9 cellular contexts compared by ENCODE assay signal in the genomic region with DNA sequence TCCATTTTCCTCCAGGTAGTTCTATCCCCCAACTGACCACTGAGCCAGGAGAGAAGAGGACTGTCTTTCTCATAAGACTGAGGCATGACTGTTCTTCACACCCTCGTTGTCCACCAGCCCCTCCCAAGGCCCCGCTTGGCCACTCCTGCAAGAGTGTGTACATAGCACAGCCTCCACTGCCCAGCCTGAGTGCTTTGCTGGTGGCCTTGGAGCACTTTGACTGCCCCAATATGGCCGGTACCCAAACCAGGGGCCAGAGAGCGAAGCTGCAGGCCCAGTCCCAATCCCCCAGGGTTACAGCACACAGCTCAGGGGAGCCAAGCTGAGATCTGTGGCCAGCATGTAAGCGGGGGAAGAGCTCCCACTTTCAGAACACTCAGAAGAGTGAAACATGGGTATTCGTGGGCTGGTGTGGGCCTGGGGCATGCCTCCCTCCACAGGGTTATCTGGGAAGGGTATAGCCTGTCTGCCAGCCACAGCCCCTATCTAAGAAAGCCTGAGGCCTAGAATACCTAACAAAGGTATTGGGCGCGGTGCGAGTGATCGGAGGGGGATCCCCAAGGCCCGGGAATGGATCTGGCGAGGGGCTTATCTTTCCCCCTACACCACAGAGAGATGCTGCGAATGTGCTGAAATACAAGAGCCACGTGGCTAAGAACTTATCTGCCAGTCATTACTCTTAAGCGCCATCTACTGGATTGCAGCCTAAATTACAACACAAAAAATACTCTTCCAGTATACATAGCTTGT.
A peak's percentile ranks its signal among the peaks of the same experiment; 100 is the strongest.
DNase-seq lines count a peak whose midpoint lies in the region; ATAC-seq and TF ChIP-seq lines count a peak whose summit lies in the region.
"Had no signal": no experiment of that assay in that cellular context is flagged by ENCODE, and none has a peak within 500 bp of the region (broad histone marks: within the 10 kb centered on the region; RNA-seq: fewer than 3 reads in every experiment).

No MANE protein-coding gene starts in this region.

- no peaks in the 10 kb centered on the region for H3K79me2 ChIP-seq in smooth muscle cell (ENCODE audit: low read depth)

- H3K9ac ChIP-seq in smooth muscle cell (ENCODE audit: low read depth), result no peak overlapping the region

- intact Hi-C loops in esophagus squamous epithelium (cut with DNase I), result no loop called here

- POLR2A ChIA-PET in RWPE1 (lab: Yijun Ruan, JAX; ENCODE audit: low non-redundant PET), result no interaction called here

- H3K4me2 ChIP-seq in smooth muscle cell, result no peak overlapping the region

- no peaks in the 10 kb centered on the region for H3F3A ChIP-seq in smooth muscle cell (ENCODE audit: low read depth)

- no peak for TF ChIP-seq POLR2A in esophagus squamous epithelium (IDR thresholded peaks at IDR 0.05)

- H3K9me3 ChIP-seq in esophagus squamous epithelium (no peaks in the 10 kb centered on the region), smooth muscle cell (replicated peaks; ENCODE audit: low read depth) (no peaks in the 10 kb centered on the region)

- no peaks in the 10 kb centered on the region for H4K20me1 ChIP-seq in smooth muscle cell (ENCODE audit: low read depth)

- 77 to 80% methylated on average over 9 to 14 of the region's 15 CpGs for WGBS in esophagus squamous epithelium, 2 donors
- whole genome bisulfite sequencing in smooth muscle cell (ENCODE audit: low lambda C conversion rate), result 74% methylated on average over 15 of the region's 15 CpGs

- CTCF ChIA-PET in RWPE1 (lab: Yijun Ruan, JAX), result interaction anchor here (0.5 to 0.9 kb wide), 9 partner anchors 12 to 1977 kb away, joined by 3 to 6 read pairs (median 3); no protein-coding TSS in a partner anchor

- H3K27me3 ChIP-seq in esophagus squamous epithelium (no peaks in the 10 kb centered on the region), smooth muscle cell (ENCODE audit: low read depth) (no peaks in the 10 kb centered on the region)
- H3K27me3 ChIP-seq: ascending aorta had no signal

- TF ChIP-seq CTCF in RWPE1 (conservative IDR thresholded peaks at IDR 0.05; ENCODE audit: low read depth), result peak; percentile 43
- TF ChIP-seq CTCF in esophagus squamous epithelium (IDR thresholded peaks at IDR 0.05), result peak in 4 of 6 experiments; percentile 17 to 63 (median 33)
- peak; percentile 45 for TF ChIP-seq CTCF in smooth muscle cell (IDR thresholded peaks at IDR 0.05; ENCODE audit: borderline replicate concordance, insufficient read depth, poor library complexity, severe bottlenecking)

- H3K4me1 ChIP-seq in esophagus squamous epithelium, result no peaks in the 10 kb centered on the region
- no peaks in the 10 kb centered on the region for H3K4me1 ChIP-seq in smooth muscle cell (ENCODE audit: low read depth)
- H3K4me1 ChIP-seq: ascending aorta had no signal

- ATAC-seq in GM19395 (IDR thresholded peaks at IDR 0.05; ENCODE audit: unreplicated experiment) (peak; percentile 12), HG03442 (IDR thresholded peaks at IDR 0.05; ENCODE audit: unreplicated experiment) (peak; percentile 23)

- H3K36me3 ChIP-seq in esophagus squamous epithelium (no peaks in the 10 kb centered on the region), smooth muscle cell (ENCODE audit: low read depth) (no peaks in the 10 kb centered on the region)
- H3K36me3 ChIP-seq: ascending aorta had no signal

- H2AFZ ChIP-seq in smooth muscle cell (ENCODE audit: low read depth), result no peak overlapping the region

- DNase-seq in DMS153 treated with DMSO at 0.1 percent for 48 hours (lab: John Stamatoyannopoulos, UW; ENCODE audit: unreplicated experiment), result peak; percentile 4
- no peak for DNase-seq in DMS153 (lab: John Stamatoyannopoulos, UW)
- peak; percentile 28 for DNase-seq in RWPE1 (ENCODE audit: low spot score)
- DNase-seq in esophagus squamous epithelium (lab: John Stamatoyannopoulos, UW), result no peak
- DNase-seq in smooth muscle cell (lab: John Stamatoyannopoulos, UW; ENCODE audit: unreplicated experiment), result no peak
- DNase-seq in cortex of kidney (lab: John Stamatoyannopoulos, UW), result no peak

- H3K27ac ChIP-seq in RWPE1 (no peak overlapping the region), esophagus squamous epithelium (no peak overlapping the region), smooth muscle cell (ENCODE audit: low read depth) (no peak overlapping the region)
- H3K27ac ChIP-seq: ascending aorta had no signal

- H3K4me3 ChIP-seq in esophagus squamous epithelium (no peak overlapping the region), smooth muscle cell (no peak overlapping the region)
- H3K4me3 ChIP-seq: ascending aorta had no signal

Comparison
In these comparisons a context has a peak if more than half of its experiments do, and no peak if none do; other contexts are left out.
1. DNase-seq: peak in DMS153 treated with DMSO at 0.1 percent for 48 hours (single experiment) and RWPE1 (single experiment); none in DMS153 (single experiment), esophagus squamous epithelium (single experiment), smooth muscle cell (single experiment) and cortex of kidney (single experiment).
2. Peak in every context shown above with its lines, with median percentiles within 50 percentile points of each other: CTCF ChIP-seq.